Comparison of ENCODE assay signal across 9 cellular contexts in the genomic region with DNA sequence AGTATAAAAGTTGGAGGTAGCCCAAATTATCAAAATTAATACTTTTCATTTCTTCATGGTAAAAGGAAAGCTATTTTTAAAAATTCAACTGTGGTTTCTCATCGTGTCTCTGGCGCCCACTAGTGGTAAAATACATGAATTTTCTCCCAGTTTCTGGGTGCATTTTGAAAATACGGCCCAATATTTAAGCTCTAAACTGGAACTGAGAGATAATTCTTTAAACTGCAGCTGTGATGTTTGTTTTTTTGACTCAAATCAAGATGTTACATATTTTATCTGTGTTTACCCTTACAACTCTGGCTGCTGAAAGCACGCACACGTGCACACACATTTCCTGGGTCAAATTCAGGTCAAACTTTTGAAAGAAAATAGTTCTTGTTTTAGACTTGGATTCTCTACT.
DNase-seq lines count a peak whose midpoint lies in the region; ATAC-seq, FAIRE-seq and TF ChIP-seq lines count a peak whose summit lies in the region.
"Had no signal": no experiment of that assay in that cellular context is flagged by ENCODE, and none has a peak within 500 bp of the region (broad histone marks: within the 10 kb centered on the region; RNA-seq: fewer than 3 reads in every experiment).

No MANE protein-coding gene starts in this region.

- no peaks in the 10 kb centered on the region for H3K27me3 ChIP-seq in GM12878 (replicated peaks in 1 of 2; ENCODE audit: control insufficient read depth in 2 of 2, insufficient read depth in 2 of 2, low read length in 1 of 2)
- H3K27me3 ChIP-seq in mesendoderm (ENCODE audit: insufficient read depth, low read length, poor library complexity) = no peaks in the 10 kb centered on the region

- 10% methylated on average over 5 of the region's 5 CpGs for WGBS in GM12878 (ENCODE audit: insufficient coverage, insufficient replicate concordance, low lambda C conversion rate, missing lambda C conversion rate)
- no CpG with 5 or more reads among the region's 5 CpGs for WGBS in mesendoderm (ENCODE audit: extremely low coverage, insufficient coverage, low lambda C conversion rate)

- no peak overlapping the region for H3K18ac ChIP-seq in mesendoderm (ENCODE audit: low read length)

- no peak for FAIRE-seq in GM12878 (lab: Jason Lieb, UNC)

- H3K23ac ChIP-seq in mesendoderm (ENCODE audit: low read length) = no peak overlapping the region

- no peak overlapping the region for H4K5ac ChIP-seq in mesendoderm (ENCODE audit: low read length)

- H3K27ac ChIP-seq in GM12878 (ENCODE audit: control insufficient read depth, insufficient read depth) (no peak overlapping the region), mesendoderm (ENCODE audit: low read depth, low read length) (no peak overlapping the region)

- no peak overlapping the region for H3K4me3 ChIP-seq in GM12878
- H3K4me3 ChIP-seq in mesendoderm (ENCODE audit: low read length) = no peak overlapping the region

- peaks cover 10% of the 10 kb centered on the region for H3K9me3 Mint-ChIP-seq in activated T-cell treated with anti-CD3 and anti-CD28 coated beads, Interleukin-2, amount 50 U/mL, for 4 hours

- H3K36me3 ChIP-seq in GM12878 (ENCODE audit: control insufficient read depth in 2 of 2, insufficient read depth in 2 of 2, low read length in 1 of 2) (no peaks in the 10 kb centered on the region), mesendoderm (ENCODE audit: control insufficient read depth, insufficient read depth, low read length) (no peaks in the 10 kb centered on the region)

- in situ Hi-C loops in GM12878 (cut with MboI) = loop anchor here (5.0 kb wide), 1 partner anchor 140 kb away; no protein-coding TSS in a partner anchor

- no peak overlapping the region for H2BK120ac ChIP-seq in mesendoderm (ENCODE audit: low read depth, low read length)

- H3K4me1 Mint-ChIP-seq in activated T-cell treated with anti-CD3 and anti-CD28 coated beads, Interleukin-2, amount 50 U/mL, for 4 hours (ENCODE audit: low read depth) = no peaks in the 10 kb centered on the region
- H3K4me1 Mint-ChIP-seq: T-helper 17 cell had no signal

- RAD21 ChIA-PET in GM12878 (lab: Charles Lee; ENCODE audit: unreplicated experiment) = interaction anchor here (0.7 to 7.2 kb wide), 32 partner anchors 8 to 371 kb away, joined by 3 to 257 read pairs (median 5); partner anchors contain the start of gene ACSL4

- H3K9ac ChIP-seq in GM12878 (ENCODE audit: control insufficient read depth, insufficient read depth, low read length) = no peak overlapping the region
- no peak overlapping the region for H3K9ac ChIP-seq in mesendoderm (ENCODE audit: low read length)

- H3K79me1 ChIP-seq in mesendoderm (ENCODE audit: low read length) = no peaks in the 10 kb centered on the region

- H3K56ac ChIP-seq in mesendoderm (ENCODE audit: low read length) = no peak overlapping the region

- no peak overlapping the region for H2BK15ac ChIP-seq in mesendoderm (replicated peaks; ENCODE audit: low read depth)

- no peaks in the 10 kb centered on the region for H4K20me1 ChIP-seq in GM12878 (ENCODE audit: control insufficient read depth, insufficient read depth)

- no peak for TF ChIP-seq POLR2A in GM12878 (IDR thresholded peaks at IDR 0.05; ENCODE audit: low read depth, low read length)

- peak; percentile 51 for ATAC-seq in GM12878
- ATAC-seq in GM18868 (IDR thresholded peaks at IDR 0.05; ENCODE audit: unreplicated experiment) = no peak
- ATAC-seq in omental fat pad (ENCODE audit: low FRiP score) = no peak
- no peak for ATAC-seq in activated T-cell treated with anti-CD3 and anti-CD28 coated beads, Interleukin-2, amount 50 U/mL, for 4 hours
- ATAC-seq: T-helper 17 cell had no signal

- CTCF ChIA-PET in GM12878 (lab: Yijun Ruan, JAX) = interaction anchor here (0.7 to 7.5 kb wide), 44 partner anchors 8 to 383 kb away, joined by 3 to 337 read pairs (median 5); partner anchors contain the start of gene ACSL4

- peak overlapping the region; percentile 54; the same call in 1 of the 2 replicates for H2AFZ ChIP-seq in GM12878 (ENCODE audit: control insufficient read depth, low read depth, low read length)

- no peak overlapping the region for H2BK5ac ChIP-seq in mesendoderm (ENCODE audit: low read length)

- no peak overlapping the region for H3K4ac ChIP-seq in mesendoderm (ENCODE audit: low read depth, low read length)

- DNase-seq in DMS 273 (lab: John Stamatoyannopoulos, UW; ENCODE audit: unreplicated experiment) = peak; percentile 65
- DNase-seq in DMS 273 treated with DMSO at 0.1 percent for 48 hours (lab: John Stamatoyannopoulos, UW) = no peak
- peak; percentile 11 for DNase-seq in HPDE6-E6E7 (ENCODE audit: extremely low spot score)
- no peak for DNase-seq in GM12878 (ENCODE audit: low read depth, low spot score)
- no peak for DNase-seq in mesendoderm
- DNase-seq in omental fat pad (ENCODE audit: low spot score) = no peak
- no peak for DNase-seq in activated T-cell treated with anti-CD3 and anti-CD28 coated beads, Interleukin-2, amount 50 U/mL, for 4 hours

- H3K27me3 Mint-ChIP-seq in activated T-cell treated with anti-CD3 and anti-CD28 coated beads, Interleukin-2, amount 50 U/mL, for 4 hours (ENCODE audit: low read depth) = no peaks in the 10 kb centered on the region
- H3K27me3 Mint-ChIP-seq: T-helper 17 cell had no signal

- TF ChIP-seq RAD21 in GM12878 (IDR thresholded peaks at IDR 0.05; ENCODE audit: insufficient read depth, low read depth, low read length) = peak; percentile 81

- POLR2A ChIA-PET in GM12878 (lab: Charles Lee) = interaction anchor here (0.6 to 1.1 kb wide), 7 partner anchors 21 to 151 kb away, joined by 3 to 5 read pairs (median 3); no protein-coding TSS in a partner anchor

- H2AK5ac ChIP-seq in mesendoderm (ENCODE audit: low read length) = no peak overlapping the region

- H3K79me2 ChIP-seq in GM12878 (ENCODE audit: control insufficient read depth, insufficient read depth, low read length) (no peaks in the 10 kb centered on the region), mesendoderm (ENCODE audit: control insufficient read depth, insufficient read depth, low read length) (no peaks in the 10 kb centered on the region)

- no TSS peak for BruUV-seq in GM12878 (replicated peaks; lab: Mats Ljungman, UMichigan)

- 0 out of 4 replicates have a peak, but pooled peaks of 1 of the 2 experiments have one; percentile 34 for TF ChIP-seq EP300 in GM12878 (IDR thresholded peaks at IDR 0.05; ENCODE audit: borderline replicate concordance in 1 of 2, control insufficient read depth in 1 of 2, low read depth in 2 of 2, low read length in 2 of 2)

- H3K36me3 Mint-ChIP-seq in activated T-cell treated with anti-CD3 and anti-CD28 coated beads, Interleukin-2, amount 50 U/mL, for 4 hours (ENCODE audit: insufficient read depth) = no peaks in the 10 kb centered on the region

- H3K4me2 ChIP-seq in GM12878 (ENCODE audit: control insufficient read depth, insufficient read depth) (no peak overlapping the region), mesendoderm (ENCODE audit: low read length) (no peak overlapping the region)

- H4K8ac ChIP-seq in mesendoderm (ENCODE audit: low read depth, low read length) = peak overlapping the region; percentile 76

- intact Hi-C loops in GM12878 (cut with micrococcal nuclease; ENCODE audit: unreplicated experiment) = loop anchor here (1.0 to 5.0 kb wide), 3 partner anchors 30 to 144 kb away; partner anchors contain the start of gene ACSL4

- H3K4me1 ChIP-seq in GM12878 (ENCODE audit: control insufficient read depth, insufficient read depth, low read length) (no peaks in the 10 kb centered on the region), mesendoderm (ENCODE audit: control insufficient read depth, low read depth, low read length) (no peaks in the 10 kb centered on the region)

- no peaks in the 10 kb centered on the region; the same call in 2 of the 3 replicates for H3K9me3 ChIP-seq in GM12878 (replicated peaks; ENCODE audit: control insufficient read depth, insufficient read depth, low read length)

- SMC1A ChIA-PET in GM12878 (lab: Charles Lee; ENCODE audit: uncharacterized antibody, unreplicated experiment) = interaction anchor here (0.6 to 14.2 kb wide), 32 partner anchors 8 to 372 kb away, joined by 3 to 403 read pairs (median 5); no protein-coding TSS in a partner anchor

- peak; percentile 62 to 76 (median 63) for TF ChIP-seq CTCF in GM12878 (IDR thresholded peaks at IDR 0.05 in 2 of 3, conservative IDR thresholded peaks at IDR 0.05 in 1 of 3; ENCODE audit: control insufficient read depth in 2 of 3, extremely low read depth in 1 of 3, insufficient read depth in 1 of 3, low read depth in 3 of 3, low read length in 3 of 3)
- peak in 1 of 3 donors; percentile 40 for TF ChIP-seq CTCF in omental fat pad (IDR thresholded peaks at IDR 0.05)

- H3K4me3 Mint-ChIP-seq in activated T-cell treated with anti-CD3 and anti-CD28 coated beads, Interleukin-2, amount 50 U/mL, for 4 hours = no peak overlapping the region
- H3K4me3 Mint-ChIP-seq: T-helper 17 cell had no signal

TF ChIP-seq in GM12878, 131 proteins besides CTCF, POLR2A, EP300 and RAD21 (continues in another document):
- 0 out of 2 replicates have a peak, but pooled peaks have one; percentile 42 for TF ChIP-seq ATF2 (IDR thresholded peaks at IDR 0.05; ENCODE audit: low read length)
- peak; percentile 57; the same call in 1 of the 2 replicates for TF ChIP-seq ZNF24 (IDR thresholded peaks at IDR 0.05)
- peak; percentile 48; the same call in 1 of the 2 replicates for TF ChIP-seq NFIC (IDR thresholded peaks at IDR 0.05; ENCODE audit: low read depth, low read length)
- TF ChIP-seq FOXM1 (IDR thresholded peaks at IDR 0.05; ENCODE audit: low read depth, low read length) = peak; percentile 75; the same call in 1 of the 2 replicates
- TF ChIP-seq BHLHE40 (IDR thresholded peaks at IDR 0.05; ENCODE audit: borderline replicate concordance in 1 of 2, low read depth in 2 of 2, low read length in 1 of 2) = peak; percentile 42 to 60; a peak in 2 of 4 replicates
- no peak for TF ChIP-seq EZH2 (IDR thresholded peaks at IDR 0.05; ENCODE audit: borderline replicate concordance, control insufficient read depth, low read depth, low read length)
- peak; percentile 76; the same call in 1 of the 2 replicates for TF ChIP-seq MEF2A (IDR thresholded peaks at IDR 0.05; ENCODE audit: insufficient read depth, low read depth, low read length)
- peak; percentile 66; the same call in 1 of the 2 replicates for TF ChIP-seq SMC3 (IDR thresholded peaks at IDR 0.05; ENCODE audit: borderline replicate concordance, low read length)
- TF ChIP-seq SUZ12 (IDR thresholded peaks at IDR 0.05; ENCODE audit: unreplicated experiment) = no peak
- peak; percentile 63 for TF ChIP-seq JUNB (IDR thresholded peaks at IDR 0.05)

Comparison
In these comparisons a context has a peak if more than half of its experiments do, and no peak if none do; other contexts are left out.
1. DNase-seq: peak in DMS 273 (single experiment) and HPDE6-E6E7 (single experiment); none in DMS 273 treated with DMSO at 0.1 percent for 48 hours (single experiment), GM12878 (single experiment), mesendoderm (single experiment), omental fat pad (single experiment) and activated T-cell treated with anti-CD3 and anti-CD28 coated beads, Interleukin-2, amount 50 U/mL, for 4 hours (single experiment).